ENCODE assay signal across 8 cellular contexts in genomic region chr1:202135221-202135721, GRCh38. TPM values are rescaled to one million over a fixed set of nuclear protein-coding genes. Genes with fewer than 3 reads are reported as not detected.
DNase-seq lines count a peak whose midpoint lies in the region; ATAC-seq and TF ChIP-seq lines count a peak whose summit lies in the region.

No MANE protein-coding gene starts in this region.

- no peak overlapping the region for H3K27ac ChIP-seq in osteoblast (ENCODE audit: low read depth, low read length)

- no peaks in the 10 kb centered on the region for H3K9me3 ChIP-seq in osteoblast (ENCODE audit: low read depth, low read length)

- peak; percentile 55 for DNase-seq in AG10803 (ENCODE audit: low read depth)
- peak; percentile 25 for DNase-seq in LNCaP clone FGC (ENCODE audit: low read depth)
- DNase-seq in RPMI7951 (ENCODE audit: low read depth): peak; percentile 50
- DNase-seq in activated naive CD4-positive, alpha-beta T cell treated with anti-CD3 and anti-CD28 coated beads for 36 hours: peak; percentile 61
- DNase-seq in globus pallidus (ENCODE audit: low spot score): peak; percentile 86
- DNase-seq in osteoblast (ENCODE audit: insufficient read length, low spot score, missing footprints): peak; percentile 98

- no peak overlapping the region for H3K4me3 Mint-ChIP-seq in activated naive CD4-positive, alpha-beta T cell treated with anti-CD3 and anti-CD28 coated beads for 36 hours

- ATAC-seq in GM18867 (IDR thresholded peaks at IDR 0.05; ENCODE audit: unreplicated experiment): peak; percentile 70
- no peak for ATAC-seq in GM21381 (IDR thresholded peaks at IDR 0.05; ENCODE audit: unreplicated experiment)

- no peaks in the 10 kb centered on the region for H3K9me3 Mint-ChIP-seq in activated naive CD4-positive, alpha-beta T cell treated with anti-CD3 and anti-CD28 coated beads for 36 hours

- peaks cover 7% of the 10 kb centered on the region for H3K36me3 Mint-ChIP-seq in activated naive CD4-positive, alpha-beta T cell treated with anti-CD3 and anti-CD28 coated beads for 36 hours (ENCODE audit: low read depth)

- H4K20me1 ChIP-seq in osteoblast (ENCODE audit: insufficient read depth, low read length): peaks cover 32% of the 10 kb centered on the region

- H3K4me2 ChIP-seq in osteoblast (ENCODE audit: insufficient read depth, low read length): no peak overlapping the region

- H3K4me1 ChIP-seq in osteoblast (ENCODE audit: insufficient read depth, low read length): no peaks in the 10 kb centered on the region

- CTCF ChIA-PET in activated naive CD4-positive, alpha-beta T cell treated with anti-CD3 and anti-CD28 coated beads for 36 hours (lab: Charles Lee): interaction anchor here (0.5 to 4.9 kb wide), 35 partner anchors 8 to 746 kb away, joined by 3 to 33 read pairs (median 4); partner anchors contain the start of genes ARL8A, ELF3, GPR37L1 and PTPN7

- H3K36me3 ChIP-seq in osteoblast (ENCODE audit: insufficient read depth, low read length): peaks cover 45% of the 10 kb centered on the region

- H3K4me1 Mint-ChIP-seq in activated naive CD4-positive, alpha-beta T cell treated with anti-CD3 and anti-CD28 coated beads for 36 hours (ENCODE audit: low read depth): no peaks in the 10 kb centered on the region

- no peak overlapping the region for H2AFZ ChIP-seq in osteoblast (ENCODE audit: low read length)

- no peaks in the 10 kb centered on the region for H3K27me3 Mint-ChIP-seq in activated naive CD4-positive, alpha-beta T cell treated with anti-CD3 and anti-CD28 coated beads for 36 hours (ENCODE audit: low read depth)

- no peak overlapping the region for H3K4me3 ChIP-seq in AG10803 (ENCODE audit: low read length)
- H3K4me3 ChIP-seq in LNCaP clone FGC (ENCODE audit: low read depth, low read length): no peak overlapping the region
- no peak overlapping the region for H3K4me3 ChIP-seq in osteoblast (ENCODE audit: insufficient read depth, low read length)

- intact Hi-C loops in activated naive CD4-positive, alpha-beta T cell treated with anti-CD3 and anti-CD28 coated beads for 36 hours (cut with micrococcal nuclease): loop anchor here (1.0 to 2.0 kb wide), 3 partner anchors 126 to 239 kb away; no protein-coding TSS in a partner anchor

- peak; percentile 86 for TF ChIP-seq CTCF in AG10803 (conservative IDR thresholded peaks at IDR 0.05; ENCODE audit: low read length)
- TF ChIP-seq CTCF in LNCaP clone FGC (IDR thresholded peaks at IDR 0.05; ENCODE audit: control insufficient read depth, extremely low read depth, insufficient read depth): peak; percentile 95
- TF ChIP-seq CTCF in osteoblast (IDR thresholded peaks at IDR 0.05; ENCODE audit: extremely low read depth, low read depth, low read length): peak; percentile 84

- peaks cover 22% of the 10 kb centered on the region for H3K79me2 ChIP-seq in osteoblast (ENCODE audit: insufficient read depth, low read length)

- no peak overlapping the region for H3K27ac Mint-ChIP-seq in activated naive CD4-positive, alpha-beta T cell treated with anti-CD3 and anti-CD28 coated beads for 36 hours

- H3K27me3 ChIP-seq in osteoblast (ENCODE audit: insufficient read depth, low read length): no peaks in the 10 kb centered on the region

RNA-seq across cellular contexts. Expression of gene ARL8A, which starts 9.3 kb away (rescaled TPM):
- 15.7 and 18.9 TPM in 2 replicates for total RNA-seq in RPMI7951 (2014; rRNA removed; shearing (Covaris generic))
- 10 to 100 TPM; 28.1 to 30.6 TPM for total RNA-seq in activated naive CD4-positive, alpha-beta T cell treated with anti-CD3 and anti-CD28 coated beads for 36 hours
- total RNA-seq in osteoblast: 24.2 and 25.0 TPM in 2 replicates

RNA-seq across cellular contexts. Expression of gene GPR37L1, which starts 12.6 kb away (rescaled TPM):
- total RNA-seq in RPMI7951 (2014; rRNA removed; shearing (Covaris generic)): not detected in 2 replicates
- total RNA-seq in activated naive CD4-positive, alpha-beta T cell treated with anti-CD3 and anti-CD28 coated beads for 36 hours: not detected
- not detected in 2 replicates for total RNA-seq in osteoblast

RNA-seq across cellular contexts. Expression of gene PTPN7, which starts 25.1 kb away (rescaled TPM):
- total RNA-seq in RPMI7951 (2014; rRNA removed; shearing (Covaris generic)): not detected in 2 replicates
- 100 to 1,000 TPM; 112 to 119 TPM for total RNA-seq in activated naive CD4-positive, alpha-beta T cell treated with anti-CD3 and anti-CD28 coated beads for 36 hours
- total RNA-seq in osteoblast: not detected in 2 replicates

RNA-seq across cellular contexts. Expression of gene LGR6, which starts 58.3 kb away (rescaled TPM):
- total RNA-seq in RPMI7951 (2014; rRNA removed; shearing (Covaris generic)): 30.3 and 33.4 TPM in 2 replicates
- under 1 TPM; 0.19 to 0.22 TPM for total RNA-seq in activated naive CD4-positive, alpha-beta T cell treated with anti-CD3 and anti-CD28 coated beads for 36 hours
- not detected in 2 replicates for total RNA-seq in osteoblast

Comparison
In these comparisons a context has a peak if more than half of its experiments do, and no peak if none do; other contexts are left out.
1. DNase-seq: peak in every context shown above with its lines; median percentile 98 in osteoblast; 86 in globus pallidus; 61 in activated naive CD4-positive, alpha-beta T cell treated with anti-CD3 and anti-CD28 coated beads for 36 hours; 55 in AG10803; 50 in RPMI7951; 25 in LNCaP clone FGC.
2. RNA of gene PTPN7, which starts 25.1 kb away (total RNA-seq): 112 to 119 TPM in activated naive CD4-positive, alpha-beta T cell treated with anti-CD3 and anti-CD28 coated beads for 36 hours; not detected in RPMI7951 and not detected in osteoblast; every median in the first group is over 100 times any median in the second.
3. Peak in every context shown above with its lines, with median percentiles within 50 percentile points of each other: CTCF ChIP-seq.